2 cellular contexts compared by ENCODE assay signal in the genomic region with DNA sequence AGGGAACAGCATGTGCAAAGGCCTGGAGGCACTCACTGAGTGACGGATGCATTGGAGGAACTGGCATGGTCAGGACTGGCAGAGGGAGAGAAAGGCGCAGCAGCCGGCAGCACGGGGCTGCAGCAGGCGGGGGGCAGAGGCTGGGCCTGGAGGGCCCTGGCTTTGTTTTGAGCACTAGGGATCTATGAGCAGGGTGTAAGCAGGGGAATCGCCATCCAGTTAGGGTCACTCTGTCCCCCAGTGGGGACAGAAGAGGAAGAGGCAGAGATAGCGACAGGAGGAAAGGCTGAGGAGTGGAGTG.
TF ChIP-seq lines count a peak whose summit lies in the region.

No MANE protein-coding gene starts in this region.

TF ChIP-seq in HEK293, 187 proteins besides CTCF, POLR2A, EP300 and RAD21:
- TF ChIP-seq ZNF623 (tag by site-specific recombination; IDR thresholded peaks at IDR 0.05), result peak; percentile 69
- TF ChIP-seq MEIS1 (CRISPR knock-in tag; IDR thresholded peaks at IDR 0.05; ENCODE audit: borderline replicate concordance), result no peak
- TF ChIP-seq, protein P1, sequence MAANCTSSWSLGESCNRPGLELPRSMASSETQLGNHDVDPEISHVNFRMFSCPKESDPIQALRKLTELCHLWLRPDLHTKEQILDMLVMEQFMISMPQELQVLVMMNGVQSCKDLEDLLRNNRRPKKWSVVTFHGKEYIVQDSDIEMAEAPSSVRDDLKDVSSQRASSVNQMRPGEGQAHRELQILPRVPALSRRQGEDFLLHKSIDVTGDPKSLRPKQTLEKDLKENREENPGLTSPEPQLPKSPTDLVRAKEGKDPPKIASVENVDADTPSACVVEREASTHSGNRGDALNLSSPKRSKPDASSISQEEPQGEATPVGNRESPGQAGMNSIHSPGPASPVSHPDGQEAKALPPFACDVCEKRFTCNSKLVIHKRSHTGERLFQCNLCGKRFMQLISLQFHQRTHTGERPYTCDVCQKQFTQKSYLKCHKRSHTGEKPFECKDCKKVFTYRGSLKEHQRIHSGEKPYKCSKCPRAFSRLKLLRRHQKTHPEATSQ (tag by site-specific recombination; IDR thresholded peaks at IDR 0.05), result no peak
TF ChIP-seq in HEK293: peak in this region for 1.

TF ChIP-seq in H1, 55 proteins besides CTCF, POLR2A, EP300 and RAD21:
- no peak for TF ChIP-seq TCF12 (IDR thresholded peaks at IDR 0.05; ENCODE audit: low read depth, low read length)
- no peak for TF ChIP-seq CBX8 (IDR thresholded peaks at IDR 0.05; ENCODE audit: borderline replicate concordance, low read depth, low read length)
- no peak for TF ChIP-seq GTF2F1 (IDR thresholded peaks at IDR 0.05; ENCODE audit: borderline replicate concordance, low read depth, low read length)
- no peak for TF ChIP-seq CHD1 (IDR thresholded peaks at IDR 0.05; ENCODE audit: low read depth, low read length)
- TF ChIP-seq SIN3A (conservative IDR thresholded peaks at IDR 0.05 in 1 of 2, IDR thresholded peaks at IDR 0.05 in 1 of 2; ENCODE audit: low read depth in 1 of 2, low read length in 2 of 2), result no peak
- TF ChIP-seq, protein P2, sequence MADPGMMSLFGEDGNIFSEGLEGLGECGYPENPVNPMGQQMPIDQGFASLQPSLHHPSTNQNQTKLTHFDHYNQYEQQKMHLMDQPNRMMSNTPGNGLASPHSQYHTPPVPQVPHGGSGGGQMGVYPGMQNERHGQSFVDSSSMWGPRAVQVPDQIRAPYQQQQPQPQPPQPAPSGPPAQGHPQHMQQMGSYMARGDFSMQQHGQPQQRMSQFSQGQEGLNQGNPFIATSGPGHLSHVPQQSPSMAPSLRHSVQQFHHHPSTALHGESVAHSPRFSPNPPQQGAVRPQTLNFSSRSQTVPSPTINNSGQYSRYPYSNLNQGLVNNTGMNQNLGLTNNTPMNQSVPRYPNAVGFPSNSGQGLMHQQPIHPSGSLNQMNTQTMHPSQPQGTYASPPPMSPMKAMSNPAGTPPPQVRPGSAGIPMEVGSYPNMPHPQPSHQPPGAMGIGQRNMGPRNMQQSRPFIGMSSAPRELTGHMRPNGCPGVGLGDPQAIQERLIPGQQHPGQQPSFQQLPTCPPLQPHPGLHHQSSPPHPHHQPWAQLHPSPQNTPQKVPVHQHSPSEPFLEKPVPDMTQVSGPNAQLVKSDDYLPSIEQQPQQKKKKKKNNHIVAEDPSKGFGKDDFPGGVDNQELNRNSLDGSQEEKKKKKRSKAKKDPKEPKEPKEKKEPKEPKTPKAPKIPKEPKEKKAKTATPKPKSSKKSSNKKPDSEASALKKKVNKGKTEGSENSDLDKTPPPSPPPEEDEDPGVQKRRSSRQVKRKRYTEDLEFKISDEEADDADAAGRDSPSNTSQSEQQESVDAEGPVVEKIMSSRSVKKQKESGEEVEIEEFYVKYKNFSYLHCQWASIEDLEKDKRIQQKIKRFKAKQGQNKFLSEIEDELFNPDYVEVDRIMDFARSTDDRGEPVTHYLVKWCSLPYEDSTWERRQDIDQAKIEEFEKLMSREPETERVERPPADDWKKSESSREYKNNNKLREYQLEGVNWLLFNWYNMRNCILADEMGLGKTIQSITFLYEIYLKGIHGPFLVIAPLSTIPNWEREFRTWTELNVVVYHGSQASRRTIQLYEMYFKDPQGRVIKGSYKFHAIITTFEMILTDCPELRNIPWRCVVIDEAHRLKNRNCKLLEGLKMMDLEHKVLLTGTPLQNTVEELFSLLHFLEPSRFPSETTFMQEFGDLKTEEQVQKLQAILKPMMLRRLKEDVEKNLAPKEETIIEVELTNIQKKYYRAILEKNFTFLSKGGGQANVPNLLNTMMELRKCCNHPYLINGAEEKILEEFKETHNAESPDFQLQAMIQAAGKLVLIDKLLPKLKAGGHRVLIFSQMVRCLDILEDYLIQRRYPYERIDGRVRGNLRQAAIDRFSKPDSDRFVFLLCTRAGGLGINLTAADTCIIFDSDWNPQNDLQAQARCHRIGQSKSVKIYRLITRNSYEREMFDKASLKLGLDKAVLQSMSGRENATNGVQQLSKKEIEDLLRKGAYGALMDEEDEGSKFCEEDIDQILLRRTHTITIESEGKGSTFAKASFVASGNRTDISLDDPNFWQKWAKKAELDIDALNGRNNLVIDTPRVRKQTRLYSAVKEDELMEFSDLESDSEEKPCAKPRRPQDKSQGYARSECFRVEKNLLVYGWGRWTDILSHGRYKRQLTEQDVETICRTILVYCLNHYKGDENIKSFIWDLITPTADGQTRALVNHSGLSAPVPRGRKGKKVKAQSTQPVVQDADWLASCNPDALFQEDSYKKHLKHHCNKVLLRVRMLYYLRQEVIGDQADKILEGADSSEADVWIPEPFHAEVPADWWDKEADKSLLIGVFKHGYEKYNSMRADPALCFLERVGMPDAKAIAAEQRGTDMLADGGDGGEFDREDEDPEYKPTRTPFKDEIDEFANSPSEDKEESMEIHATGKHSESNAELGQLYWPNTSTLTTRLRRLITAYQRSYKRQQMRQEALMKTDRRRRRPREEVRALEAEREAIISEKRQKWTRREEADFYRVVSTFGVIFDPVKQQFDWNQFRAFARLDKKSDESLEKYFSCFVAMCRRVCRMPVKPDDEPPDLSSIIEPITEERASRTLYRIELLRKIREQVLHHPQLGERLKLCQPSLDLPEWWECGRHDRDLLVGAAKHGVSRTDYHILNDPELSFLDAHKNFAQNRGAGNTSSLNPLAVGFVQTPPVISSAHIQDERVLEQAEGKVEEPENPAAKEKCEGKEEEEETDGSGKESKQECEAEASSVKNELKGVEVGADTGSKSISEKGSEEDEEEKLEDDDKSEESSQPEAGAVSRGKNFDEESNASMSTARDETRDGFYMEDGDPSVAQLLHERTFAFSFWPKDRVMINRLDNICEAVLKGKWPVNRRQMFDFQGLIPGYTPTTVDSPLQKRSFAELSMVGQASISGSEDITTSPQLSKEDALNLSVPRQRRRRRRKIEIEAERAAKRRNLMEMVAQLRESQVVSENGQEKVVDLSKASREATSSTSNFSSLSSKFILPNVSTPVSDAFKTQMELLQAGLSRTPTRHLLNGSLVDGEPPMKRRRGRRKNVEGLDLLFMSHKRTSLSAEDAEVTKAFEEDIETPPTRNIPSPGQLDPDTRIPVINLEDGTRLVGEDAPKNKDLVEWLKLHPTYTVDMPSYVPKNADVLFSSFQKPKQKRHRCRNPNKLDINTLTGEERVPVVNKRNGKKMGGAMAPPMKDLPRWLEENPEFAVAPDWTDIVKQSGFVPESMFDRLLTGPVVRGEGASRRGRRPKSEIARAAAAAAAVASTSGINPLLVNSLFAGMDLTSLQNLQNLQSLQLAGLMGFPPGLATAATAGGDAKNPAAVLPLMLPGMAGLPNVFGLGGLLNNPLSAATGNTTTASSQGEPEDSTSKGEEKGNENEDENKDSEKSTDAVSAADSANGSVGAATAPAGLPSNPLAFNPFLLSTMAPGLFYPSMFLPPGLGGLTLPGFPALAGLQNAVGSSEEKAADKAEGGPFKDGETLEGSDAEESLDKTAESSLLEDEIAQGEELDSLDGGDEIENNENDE (IDR thresholded peaks at IDR 0.05; ENCODE audit: insufficient replicate concordance, low read length), result no peak
